22 cellular contexts compared by ENCODE assay signal in genomic region chrX:150763303-150763797, GRCh38.
"Had no signal": no experiment of that assay in that cellular context is flagged by ENCODE, and none has a peak within 500 bp of the region (broad histone marks: within the 10 kb centered on the region; RNA-seq: fewer than 3 reads in every experiment).

No MANE protein-coding gene starts in this region.

- ATAC-seq: esophagus mucosa; gastrocnemius medialis; left colon; lower lobe of right lung; natural killer cell treated with Interleukin-12 subunit alpha and Interleukin-12 subunit beta and Interleukin-15 and Interleukin-18, amount 100 ng/mL, for 72 hours; pancreas; right lobe of liver; stimulated activated naive CD8-positive, alpha-beta T cell treated with anti-CD3 and anti-CD28 coated beads, Interleukin-15, amount 100 ng/mL, for 72 hours had no signal

- H3K27me3 Mint-ChIP-seq: naive B cell; natural killer cell treated with Interleukin-12 subunit alpha and Interleukin-12 subunit beta and Interleukin-15 and Interleukin-18, amount 100 ng/mL, for 72 hours; stimulated activated naive CD8-positive, alpha-beta T cell treated with anti-CD3 and anti-CD28 coated beads, Interleukin-15, amount 100 ng/mL, for 72 hours; type B pancreatic cell had no signal

- H3K4me1 Mint-ChIP-seq: naive B cell; stimulated activated naive CD8-positive, alpha-beta T cell treated with anti-CD3 and anti-CD28 coated beads, Interleukin-15, amount 100 ng/mL, for 72 hours had no signal

- DNase-seq: cortex of kidney; effector CD4-positive, alpha-beta T cell; foreskin fibroblast; gastrocnemius medialis; left colon; left ventricle myocardium superior; lower lobe of right lung; naive B cell; nucleus accumbens; retina; right lobe of liver; small intestine; stimulated activated CD4-positive, alpha-beta T cell treated with anti-CD3 and anti-CD28 coated beads, Interleukin-15, amount 100 ng/mL, for 24 hours; stimulated activated CD4-positive, alpha-beta T cell treated with anti-CD3 and anti-CD28 coated beads, Interleukin-2, amount 100 ng/mL, for 48 hours; stimulated activated naive CD4-positive, alpha-beta T cell; stimulated activated naive CD8-positive, alpha-beta T cell treated with anti-CD3 and anti-CD28 coated beads, Interleukin-15, amount 100 ng/mL, for 72 hours had no signal

- H3K36me3 Mint-ChIP-seq: naive B cell had no signal

- H3K4me3 ChIP-seq: gastrocnemius medialis, lower lobe of right lung, pancreas, right lobe of liver, suprapubic skin had no signal

- H3K36me3 ChIP-seq: pancreas, right lobe of liver had no signal

- H3K4me3 Mint-ChIP-seq: natural killer cell treated with Interleukin-12 subunit alpha and Interleukin-12 subunit beta and Interleukin-15 and Interleukin-18, amount 100 ng/mL, for 72 hours; stimulated activated naive CD8-positive, alpha-beta T cell treated with anti-CD3 and anti-CD28 coated beads, Interleukin-15, amount 100 ng/mL, for 72 hours; type B pancreatic cell had no signal

- H3K27me3 ChIP-seq: gastrocnemius medialis, pancreas, right lobe of liver, suprapubic skin had no signal

- H3K9me3 Mint-ChIP-seq: naive B cell; natural killer cell treated with Interleukin-12 subunit alpha and Interleukin-12 subunit beta and Interleukin-15 and Interleukin-18, amount 100 ng/mL, for 72 hours; stimulated activated naive CD8-positive, alpha-beta T cell treated with anti-CD3 and anti-CD28 coated beads, Interleukin-15, amount 100 ng/mL, for 72 hours; type B pancreatic cell had no signal

- H3K27ac Mint-ChIP-seq: stimulated activated naive CD8-positive, alpha-beta T cell treated with anti-CD3 and anti-CD28 coated beads, Interleukin-15, amount 100 ng/mL, for 72 hours; type B pancreatic cell had no signal

- H3K27ac ChIP-seq: epithelial cell of prostate, lower lobe of right lung, pancreas, right lobe of liver, suprapubic skin had no signal

- H3K9me3 ChIP-seq: gastrocnemius medialis, lower lobe of right lung, pancreas, right lobe of liver, suprapubic skin had no signal

- H3K4me1 ChIP-seq: gastrocnemius medialis, lower lobe of right lung, pancreas, right lobe of liver had no signal
